Comparison of ENCODE assay signal across 13 cellular contexts in the genomic region with DNA sequence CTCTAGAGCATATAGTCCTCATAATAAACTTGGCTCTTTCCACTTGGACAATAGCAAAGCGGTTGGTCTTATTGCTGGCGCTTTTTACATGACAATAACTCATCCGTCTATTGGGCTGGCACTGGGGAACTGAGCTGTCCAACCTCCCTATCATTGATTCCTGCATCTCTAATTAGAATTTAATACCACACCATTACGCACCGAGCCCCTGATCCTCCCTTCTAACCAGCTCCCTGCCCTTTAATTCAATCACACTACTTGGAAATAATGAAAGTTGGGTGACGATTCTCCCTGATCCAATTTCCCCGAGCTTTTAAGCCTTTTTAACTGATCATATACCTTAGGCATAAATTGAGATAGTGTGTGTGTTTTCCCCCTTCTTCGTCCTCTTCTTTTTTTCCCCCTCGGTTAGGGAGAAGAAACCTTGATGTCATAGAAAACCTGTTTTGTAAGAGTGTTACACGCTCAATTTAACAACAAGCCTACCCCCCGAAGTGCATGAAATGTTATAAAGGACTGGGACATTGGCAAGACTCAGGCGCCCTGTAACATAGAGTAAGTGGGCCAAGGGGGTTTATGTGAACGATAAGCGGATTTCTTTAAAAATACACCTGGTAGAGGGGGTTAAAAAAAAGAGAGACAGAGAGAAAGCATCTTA. TPM values are rescaled to one million over a fixed set of nuclear protein-coding genes. Genes with fewer than 3 reads are reported as not detected.
"Had no signal": no experiment of that assay in that cellular context is flagged by ENCODE, and none has a peak within 500 bp of the region (broad histone marks: within the 10 kb centered on the region; RNA-seq: fewer than 3 reads in every experiment).

No MANE protein-coding gene starts in this region.

- DNase-seq: activated CD4-positive, alpha-beta memory T cell treated with anti-CD3 and anti-CD28 coated beads, Interleukin-2, amount 10 ng/mL, durations not matched to agents 7 days and 5 days; activated CD4-positive, alpha-beta T cell treated with anti-CD3 and anti-CD28 coated beads for 1 hour; activated naive CD4-positive, alpha-beta T cell treated with Interleukin-2 at 50 U/mL for 16 hours; effector CD4-positive, alpha-beta T cell; foreskin melanocyte; heart left ventricle; islet precursor cell; left ventricle myocardium inferior; nephron progenitor cell; small intestine; tibial artery had no signal

- H3K4me1 Mint-ChIP-seq: activated CD4-positive, alpha-beta memory T cell treated with anti-CD3 and anti-CD28 coated beads, Interleukin-2, amount 10 ng/mL, durations not matched to agents 7 days and 5 days had no signal

- H3K27ac Mint-ChIP-seq: activated CD4-positive, alpha-beta memory T cell treated with anti-CD3 and anti-CD28 coated beads, Interleukin-2, amount 10 ng/mL, durations not matched to agents 7 days and 5 days; nephron progenitor cell had no signal

- H3K4me3 Mint-ChIP-seq: activated CD4-positive, alpha-beta memory T cell treated with anti-CD3 and anti-CD28 coated beads, Interleukin-2, amount 10 ng/mL, durations not matched to agents 7 days and 5 days; nephron progenitor cell had no signal

- ATAC-seq: heart left ventricle had no signal

RNA-seq across cellular contexts. Expression of a gene that starts 0.4 kb away (rescaled TPM):
- total RNA-seq: activated CD4-positive, alpha-beta memory T cell treated with anti-CD3 and anti-CD28 coated beads, Interleukin-2, amount 10 ng/mL, durations not matched to agents 7 days and 5 days; cardiac septum; endothelial cell of umbilical vein; heart left ventricle; left ventricle myocardium inferior had no signal
- polyA plus RNA-seq: endothelial cell of umbilical vein, heart left ventricle had no signal
